18 cellular contexts compared by ENCODE assay signal in the genomic region with DNA sequence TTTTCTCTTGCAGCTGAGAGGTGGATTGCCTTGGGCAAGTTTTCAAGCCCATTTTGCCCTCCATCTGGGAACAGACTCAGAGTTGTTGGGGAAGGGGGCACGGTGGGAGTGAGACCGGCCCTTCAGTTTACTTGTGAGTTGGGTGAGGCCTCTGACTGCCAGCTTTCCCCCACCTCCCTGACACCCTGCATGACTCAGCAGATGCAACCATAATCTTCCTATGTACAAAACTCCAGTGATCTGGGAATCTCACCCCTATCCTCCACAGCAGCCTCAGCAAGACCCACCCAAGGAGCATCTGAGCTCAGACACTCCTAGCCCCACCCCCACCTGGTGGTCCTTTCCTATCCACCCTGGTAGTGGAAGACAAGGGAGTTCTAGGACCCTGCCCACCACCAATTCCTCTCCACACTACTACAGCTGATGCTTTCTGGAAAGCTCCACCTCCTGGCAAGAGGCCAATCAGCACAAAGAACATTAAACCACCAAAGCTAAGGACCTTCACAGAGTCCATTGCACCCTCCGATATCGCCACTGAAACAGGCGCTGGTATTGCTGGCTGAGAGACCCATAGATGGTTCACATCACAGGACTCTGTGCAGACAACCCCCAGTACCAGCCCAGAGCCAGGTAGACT.
"Had no signal": no experiment of that assay in that cellular context is flagged by ENCODE, and none has a peak within 500 bp of the region (broad histone marks: within the 10 kb centered on the region; RNA-seq: fewer than 3 reads in every experiment).

No MANE protein-coding gene starts in this region.

- H3K27me3 ChIP-seq: testis had no signal

- H3K4me3 ChIP-seq: heart left ventricle, lung, spleen, testis, tibial nerve had no signal

- DNase-seq: effector memory CD8-positive, alpha-beta T cell; heart left ventricle; hippocampal formation; left colon; left ventricle myocardium superior; natural killer cell; spleen; stimulated activated CD4-positive, alpha-beta T cell treated with anti-CD3 and anti-CD28 coated beads, Interleukin-15, amount 100 ng/mL, for 24 hours; stimulated activated CD4-positive, alpha-beta T cell treated with anti-CD3 and anti-CD28 coated beads, Interleukin-1b, Interleukin-23, amount 100 ng/mL, for 48 hours; stimulated activated CD4-positive, alpha-beta T cell treated with anti-CD3 and anti-CD28 coated beads, Interleukin-4, amount 100 ng/mL, for 24 hours; stimulated activated naive B cell treated with anti-CD40 and anti-IgM and Interleukin-4, amounts not matched to agents 10 μg/mL and 1 μg/mL and 100 μg/mL, for 72 hours; stimulated activated naive CD8-positive, alpha-beta T cell treated with anti-CD3 and anti-CD28 coated beads, Interleukin-15, amount 100 ng/mL, for 72 hours; testis had no signal

- H3K27ac Mint-ChIP-seq: dendritic cell treated with granulocyte-macrophage colony-stimulating factor and Interleukin-4, amounts not matched to agents 40 ng/mL and 50 ng/mL, for 4 days; natural killer cell; stimulated activated naive B cell treated with anti-CD40 and anti-IgM and Interleukin-4, amounts not matched to agents 10 μg/mL and 1 μg/mL and 100 μg/mL, for 72 hours had no signal

- ATAC-seq: effector memory CD8-positive, alpha-beta T cell; heart left ventricle; left colon; left ventricle myocardium superior; natural killer cell; sciatic nerve; stimulated activated naive B cell treated with anti-CD40 and anti-IgM and Interleukin-4, amounts not matched to agents 10 μg/mL and 1 μg/mL and 100 μg/mL, for 72 hours; stimulated activated naive CD8-positive, alpha-beta T cell treated with anti-CD3 and anti-CD28 coated beads, Interleukin-15, amount 100 ng/mL, for 72 hours had no signal

- H3K4me1 Mint-ChIP-seq: neural crest cell; stimulated activated naive B cell treated with anti-CD40 and anti-IgM and Interleukin-4, amounts not matched to agents 10 μg/mL and 1 μg/mL and 100 μg/mL, for 72 hours; stimulated activated naive CD8-positive, alpha-beta T cell treated with anti-CD3 and anti-CD28 coated beads, Interleukin-15, amount 100 ng/mL, for 72 hours had no signal

- H3K36me3 Mint-ChIP-seq: natural killer cell; stimulated activated naive B cell treated with anti-CD40 and anti-IgM and Interleukin-4, amounts not matched to agents 10 μg/mL and 1 μg/mL and 100 μg/mL, for 72 hours had no signal

- H3K9me3 Mint-ChIP-seq: dendritic cell treated with granulocyte-macrophage colony-stimulating factor and Interleukin-4, amounts not matched to agents 40 ng/mL and 50 ng/mL, for 4 days; effector memory CD8-positive, alpha-beta T cell had no signal

- H3K9me3 ChIP-seq: heart left ventricle, spleen, testis, tibial nerve had no signal

- H3K4me3 Mint-ChIP-seq: dendritic cell treated with granulocyte-macrophage colony-stimulating factor and Interleukin-4, amounts not matched to agents 40 ng/mL and 50 ng/mL, for 4 days; effector memory CD8-positive, alpha-beta T cell; natural killer cell; neural crest cell; stimulated activated naive B cell treated with anti-CD40 and anti-IgM and Interleukin-4, amounts not matched to agents 10 μg/mL and 1 μg/mL and 100 μg/mL, for 72 hours; stimulated activated naive CD8-positive, alpha-beta T cell treated with anti-CD3 and anti-CD28 coated beads, Interleukin-15, amount 100 ng/mL, for 72 hours had no signal

- H3K4me1 ChIP-seq: heart left ventricle, spleen, testis, tibial nerve had no signal

- H3K27ac ChIP-seq: heart left ventricle, spleen, testis, tibial nerve had no signal

- H3K27me3 Mint-ChIP-seq: dendritic cell treated with granulocyte-macrophage colony-stimulating factor and Interleukin-4, amounts not matched to agents 40 ng/mL and 50 ng/mL, for 4 days; effector memory CD8-positive, alpha-beta T cell; stimulated activated naive CD8-positive, alpha-beta T cell treated with anti-CD3 and anti-CD28 coated beads, Interleukin-15, amount 100 ng/mL, for 72 hours had no signal

- H3K36me3 ChIP-seq: heart left ventricle, spleen, tibial nerve had no signal
